2 cellular contexts compared by ENCODE assay signal in genomic region chr18:36114738-36115137, GRCh38.
A peak's percentile ranks its signal among the peaks of the same experiment; 100 is the strongest.
TF ChIP-seq lines count a peak whose summit lies in the region.

No MANE protein-coding gene starts in this region.

TF ChIP-seq in HepG2, 621 proteins besides CTCF, POLR2A, EP300 and RAD21:
- TF ChIP-seq SNAPC5 (CRISPR knock-in tag; IDR thresholded peaks at IDR 0.05; ENCODE audit: borderline replicate concordance) (no peak), ZNF790 (CRISPR knock-in tag; IDR thresholded peaks at IDR 0.05; ENCODE audit: borderline replicate concordance) (no peak), ZNF850 (CRISPR knock-in tag; conservative IDR thresholded peaks at IDR 0.05) (no peak), ZNF510 (CRISPR knock-in tag; IDR thresholded peaks at IDR 0.05; ENCODE audit: low read depth) (no peak), ATRX (CRISPR knock-in tag; IDR thresholded peaks at IDR 0.05; ENCODE audit: borderline replicate concordance) (no peak), ATF7 (IDR thresholded peaks at IDR 0.05) (0 out of 2 replicates have a peak, but pooled peaks have one; percentile 7), ATF7 (CRISPR knock-in tag; IDR thresholded peaks at IDR 0.05) (no peak)
- TF ChIP-seq, protein P1, sequence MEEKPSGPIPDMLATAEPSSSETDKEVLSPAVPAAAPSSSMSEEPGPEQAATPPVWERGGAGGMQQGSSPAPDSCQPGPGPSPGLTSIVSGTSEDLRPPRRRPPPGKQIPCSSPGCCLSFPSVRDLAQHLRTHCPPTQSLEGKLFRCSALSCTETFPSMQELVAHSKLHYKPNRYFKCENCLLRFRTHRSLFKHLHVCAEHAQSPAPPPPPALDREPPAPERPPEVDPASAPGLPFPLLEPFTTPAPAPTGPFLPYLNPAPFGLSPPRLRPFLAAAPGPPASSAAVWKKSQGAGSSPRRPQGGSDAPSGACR (CRISPR knock-in tag; IDR thresholded peaks at IDR 0.05) = no peak

TF ChIP-seq in K562, 482 proteins besides CTCF, POLR2A, EP300 and RAD21:
- TF ChIP-seq HDAC2 (IDR thresholded peaks at IDR 0.05) = no peak
- TF ChIP-seq, protein P2, sequence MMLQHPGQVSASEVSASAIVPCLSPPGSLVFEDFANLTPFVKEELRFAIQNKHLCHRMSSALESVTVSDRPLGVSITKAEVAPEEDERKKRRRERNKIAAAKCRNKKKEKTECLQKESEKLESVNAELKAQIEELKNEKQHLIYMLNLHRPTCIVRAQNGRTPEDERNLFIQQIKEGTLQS (IDR thresholded peaks at IDR 0.05) = peak; percentile 65; the same call in 1 of the 2 replicates
- TF ChIP-seq, protein P2 (CRISPR knock-in tag; conservative IDR thresholded peaks at IDR 0.05) = no peak
- peak; percentile 60; the same call in 1 of the 2 replicates for TF ChIP-seq SPI1 (IDR thresholded peaks at IDR 0.05; ENCODE audit: borderline replicate concordance, low read depth, low read length)
